ENCODE assay signal across 8 cellular contexts in genomic region chr17:59165933-59166342, GRCh38. TPM values are rescaled to one million over a fixed set of nuclear protein-coding genes. Genes with fewer than 3 reads are reported as not detected.
DNase-seq lines count a peak whose midpoint lies in the region; ATAC-seq and TF ChIP-seq lines count a peak whose summit lies in the region.

No MANE protein-coding gene starts in this region.

- ATAC-seq in GM21825 (IDR thresholded peaks at IDR 0.05; ENCODE audit: unreplicated experiment) (no peak), GM18907 (IDR thresholded peaks at IDR 0.05; ENCODE audit: unreplicated experiment) (no peak)

- TF ChIP-seq CTCF in fibroblast of the aortic adventitia (IDR thresholded peaks at IDR 0.05; ENCODE audit: insufficient read depth, low read length) = peak; percentile 71

- no peak overlapping the region for H3K4me3 ChIP-seq in fibroblast of the aortic adventitia (ENCODE audit: low read depth, low read length)

- peak; percentile 76 for DNase-seq in D341Med (ENCODE audit: low spot score)
- peak; percentile 52 for DNase-seq in HCEC 1CT
- peak; percentile 19 to 49 for DNase-seq in NCI-H526 (lab: John Stamatoyannopoulos, UW)
- peak; percentile 34 to 36 for DNase-seq in activated T-cell treated with anti-CD3 and anti-CD28 coated beads, Interleukin-2, amount 50 U/mL, for 48 hours
- peak; percentile 66 for DNase-seq in fibroblast of the aortic adventitia (ENCODE audit: low read depth)
- DNase-seq in retina = peak; percentile 50

RNA-seq across cellular contexts. Expression of gene PRR11, which starts 10.4 kb away (rescaled TPM):
- 2.8 and 64.7 TPM in 2 replicates for total RNA-seq in fibroblast of the aortic adventitia (ENCODE audit: low replicate concordance)

RNA-seq across cellular contexts. Expression of gene SKA2, which starts 11.0 kb away (rescaled TPM):
- total RNA-seq in fibroblast of the aortic adventitia (ENCODE audit: low replicate concordance) = 63.4 and 136 TPM in 2 replicates

RNA-seq across cellular contexts. Expression of gene SMG8, which starts 43.9 kb away (rescaled TPM):
- total RNA-seq in fibroblast of the aortic adventitia (ENCODE audit: low replicate concordance) = 16.4 and 20.4 TPM in 2 replicates

RNA-seq across cellular contexts. Expression of gene GDPD1, which starts 54.4 kb away (rescaled TPM):
- 0.49 and 0.90 TPM in 2 replicates for total RNA-seq in fibroblast of the aortic adventitia (ENCODE audit: low replicate concordance)

RNA-seq across cellular contexts. Expression of gene TRIM37, which starts 59.3 kb away (rescaled TPM):
- total RNA-seq in fibroblast of the aortic adventitia (ENCODE audit: low replicate concordance) = 42.0 and 45.5 TPM in 2 replicates
